In genomic region chr13:26983533-26984315, GRCh38 we compare ENCODE assay signal across 10 cellular contexts.
DNase-seq lines count a peak whose midpoint lies in the region; ATAC-seq, FAIRE-seq and TF ChIP-seq lines count a peak whose summit lies in the region.
"Had no signal": no experiment of that assay in that cellular context is flagged by ENCODE, and none has a peak within 500 bp of the region (broad histone marks: within the 10 kb centered on the region; RNA-seq: fewer than 3 reads in every experiment).

No MANE protein-coding gene starts in this region.

- H3K27me3 ChIP-seq in esophagus (ENCODE audit: control insufficient read depth in 1 of 2, insufficient read depth in 2 of 2, low read length in 2 of 2) (no peaks in the 10 kb centered on the region), pancreas (no peaks in the 10 kb centered on the region)

- ATAC-seq in pancreas (peak in 2 of 4 donors; percentile 1 to 8), HG02981 (IDR thresholded peaks at IDR 0.05; ENCODE audit: unreplicated experiment) (no peak), HG03432 (IDR thresholded peaks at IDR 0.05; ENCODE audit: unreplicated experiment) (no peak)

- H3K9me3 ChIP-seq in esophagus (ENCODE audit: control insufficient read depth in 2 of 2, insufficient read depth in 1 of 2, low read depth in 1 of 2, low read length in 1 of 2) (no peaks in the 10 kb centered on the region), pancreas (no peaks in the 10 kb centered on the region)

- no peak for FAIRE-seq in pancreas (lab: Jason Lieb, UNC)
- FAIRE-seq: GM12878 had no signal

- H3K4me1 ChIP-seq in esophagus (ENCODE audit: control insufficient read depth in 2 of 2, insufficient read depth in 2 of 2, low read length in 1 of 2) (no peaks in the 10 kb centered on the region), pancreas (peaks cover 0 to 15% (median 2%) of the 10 kb centered on the region in 3 donors)

- TF ChIP-seq CTCF in C4-2B (conservative IDR thresholded peaks at IDR 0.05), result no peak
- no peak for TF ChIP-seq CTCF in pancreas (IDR thresholded peaks at IDR 0.05)

- intact Hi-C loops in pancreas (cut with DNase I), result loop anchor here in 1 of 3 donors (10.0 kb wide), 3 partner anchors 221 to 371 kb away; no protein-coding TSS in a partner anchor

- H3K4me3 ChIP-seq in esophagus (ENCODE audit: low read depth in 1 of 2, low read length in 2 of 2) (no peak overlapping the region), pancreas (no peak overlapping the region)
- H3K4me3 ChIP-seq: GM12878 had no signal

- DNase-seq in NCI-H69 (lab: John Stamatoyannopoulos, UW) (peak; percentile 2), pancreas (no peak), NCI-H1048 (lab: John Stamatoyannopoulos, UW) (no peak)
- DNase-seq in stimulated activated CD4-positive, alpha-beta T cell treated with anti-CD3 and anti-CD28 coated beads, Interleukin-2, amount 100 ng/mL, for 48 hours, result no peak
- DNase-seq: stimulated activated CD4-positive, alpha-beta T cell treated with anti-CD3 and anti-CD28 coated beads, Interleukin-15, amount 100 ng/mL, for 24 hours had no signal

- H3K36me3 ChIP-seq in esophagus (ENCODE audit: control insufficient read depth in 2 of 2, insufficient read depth in 2 of 2, low read length in 1 of 2) (no peaks in the 10 kb centered on the region), pancreas (no peaks in the 10 kb centered on the region)

- WGBS in esophagus, 2 donors, result 73 to 80% methylated on average over 12 of the region's 12 CpGs
- 71 to 76% methylated on average over 12 of the region's 12 CpGs for WGBS in pancreas, 2 donors

- H3K27ac ChIP-seq in C4-2B, result peak overlapping the region; percentile 55
- peak overlapping the region; percentile 39 to 65 for H3K27ac ChIP-seq in esophagus (ENCODE audit: low read depth in 2 of 2, low read length in 1 of 2)
- H3K27ac ChIP-seq in pancreas, result peak overlapping the region; percentile 24 to 77 (median 54)
